1 cellular context compared by ENCODE assay signal in the genomic region with DNA sequence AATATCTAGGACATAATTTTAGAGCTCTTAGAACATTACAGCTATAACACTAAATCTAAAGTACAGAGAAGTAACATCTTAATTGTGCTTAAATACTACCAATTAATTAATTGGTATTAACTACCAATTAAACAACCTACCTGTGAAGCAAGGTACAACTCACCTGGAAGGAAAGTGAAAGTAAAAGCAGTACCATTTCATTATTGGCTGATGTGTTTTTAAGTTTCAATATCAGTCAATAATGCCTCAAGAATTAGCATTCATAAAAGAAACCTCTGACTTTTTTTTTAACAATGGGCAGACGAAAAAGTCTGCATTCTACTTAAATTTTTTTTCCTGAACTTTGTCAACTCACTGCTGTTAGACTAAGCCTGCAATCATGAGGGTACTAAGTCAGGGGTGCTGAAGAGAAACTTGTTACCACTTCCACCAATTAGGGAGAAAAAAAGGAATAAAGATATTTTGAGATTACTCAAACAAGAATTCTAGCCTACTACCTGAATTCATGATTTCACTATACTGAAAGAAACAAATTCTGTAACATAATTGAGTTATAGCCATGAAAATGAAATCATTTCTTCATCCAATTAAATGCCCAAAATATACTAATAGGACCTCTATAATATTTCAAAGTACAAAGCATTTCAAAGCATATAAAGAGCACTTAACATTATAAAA.
TF ChIP-seq lines count a peak whose summit lies in the region.

No MANE protein-coding gene starts in this region.

TF ChIP-seq in GM23338, 12 proteins besides CTCF, POLR2A, EP300 and RAD21:
- TF ChIP-seq, protein P1, sequence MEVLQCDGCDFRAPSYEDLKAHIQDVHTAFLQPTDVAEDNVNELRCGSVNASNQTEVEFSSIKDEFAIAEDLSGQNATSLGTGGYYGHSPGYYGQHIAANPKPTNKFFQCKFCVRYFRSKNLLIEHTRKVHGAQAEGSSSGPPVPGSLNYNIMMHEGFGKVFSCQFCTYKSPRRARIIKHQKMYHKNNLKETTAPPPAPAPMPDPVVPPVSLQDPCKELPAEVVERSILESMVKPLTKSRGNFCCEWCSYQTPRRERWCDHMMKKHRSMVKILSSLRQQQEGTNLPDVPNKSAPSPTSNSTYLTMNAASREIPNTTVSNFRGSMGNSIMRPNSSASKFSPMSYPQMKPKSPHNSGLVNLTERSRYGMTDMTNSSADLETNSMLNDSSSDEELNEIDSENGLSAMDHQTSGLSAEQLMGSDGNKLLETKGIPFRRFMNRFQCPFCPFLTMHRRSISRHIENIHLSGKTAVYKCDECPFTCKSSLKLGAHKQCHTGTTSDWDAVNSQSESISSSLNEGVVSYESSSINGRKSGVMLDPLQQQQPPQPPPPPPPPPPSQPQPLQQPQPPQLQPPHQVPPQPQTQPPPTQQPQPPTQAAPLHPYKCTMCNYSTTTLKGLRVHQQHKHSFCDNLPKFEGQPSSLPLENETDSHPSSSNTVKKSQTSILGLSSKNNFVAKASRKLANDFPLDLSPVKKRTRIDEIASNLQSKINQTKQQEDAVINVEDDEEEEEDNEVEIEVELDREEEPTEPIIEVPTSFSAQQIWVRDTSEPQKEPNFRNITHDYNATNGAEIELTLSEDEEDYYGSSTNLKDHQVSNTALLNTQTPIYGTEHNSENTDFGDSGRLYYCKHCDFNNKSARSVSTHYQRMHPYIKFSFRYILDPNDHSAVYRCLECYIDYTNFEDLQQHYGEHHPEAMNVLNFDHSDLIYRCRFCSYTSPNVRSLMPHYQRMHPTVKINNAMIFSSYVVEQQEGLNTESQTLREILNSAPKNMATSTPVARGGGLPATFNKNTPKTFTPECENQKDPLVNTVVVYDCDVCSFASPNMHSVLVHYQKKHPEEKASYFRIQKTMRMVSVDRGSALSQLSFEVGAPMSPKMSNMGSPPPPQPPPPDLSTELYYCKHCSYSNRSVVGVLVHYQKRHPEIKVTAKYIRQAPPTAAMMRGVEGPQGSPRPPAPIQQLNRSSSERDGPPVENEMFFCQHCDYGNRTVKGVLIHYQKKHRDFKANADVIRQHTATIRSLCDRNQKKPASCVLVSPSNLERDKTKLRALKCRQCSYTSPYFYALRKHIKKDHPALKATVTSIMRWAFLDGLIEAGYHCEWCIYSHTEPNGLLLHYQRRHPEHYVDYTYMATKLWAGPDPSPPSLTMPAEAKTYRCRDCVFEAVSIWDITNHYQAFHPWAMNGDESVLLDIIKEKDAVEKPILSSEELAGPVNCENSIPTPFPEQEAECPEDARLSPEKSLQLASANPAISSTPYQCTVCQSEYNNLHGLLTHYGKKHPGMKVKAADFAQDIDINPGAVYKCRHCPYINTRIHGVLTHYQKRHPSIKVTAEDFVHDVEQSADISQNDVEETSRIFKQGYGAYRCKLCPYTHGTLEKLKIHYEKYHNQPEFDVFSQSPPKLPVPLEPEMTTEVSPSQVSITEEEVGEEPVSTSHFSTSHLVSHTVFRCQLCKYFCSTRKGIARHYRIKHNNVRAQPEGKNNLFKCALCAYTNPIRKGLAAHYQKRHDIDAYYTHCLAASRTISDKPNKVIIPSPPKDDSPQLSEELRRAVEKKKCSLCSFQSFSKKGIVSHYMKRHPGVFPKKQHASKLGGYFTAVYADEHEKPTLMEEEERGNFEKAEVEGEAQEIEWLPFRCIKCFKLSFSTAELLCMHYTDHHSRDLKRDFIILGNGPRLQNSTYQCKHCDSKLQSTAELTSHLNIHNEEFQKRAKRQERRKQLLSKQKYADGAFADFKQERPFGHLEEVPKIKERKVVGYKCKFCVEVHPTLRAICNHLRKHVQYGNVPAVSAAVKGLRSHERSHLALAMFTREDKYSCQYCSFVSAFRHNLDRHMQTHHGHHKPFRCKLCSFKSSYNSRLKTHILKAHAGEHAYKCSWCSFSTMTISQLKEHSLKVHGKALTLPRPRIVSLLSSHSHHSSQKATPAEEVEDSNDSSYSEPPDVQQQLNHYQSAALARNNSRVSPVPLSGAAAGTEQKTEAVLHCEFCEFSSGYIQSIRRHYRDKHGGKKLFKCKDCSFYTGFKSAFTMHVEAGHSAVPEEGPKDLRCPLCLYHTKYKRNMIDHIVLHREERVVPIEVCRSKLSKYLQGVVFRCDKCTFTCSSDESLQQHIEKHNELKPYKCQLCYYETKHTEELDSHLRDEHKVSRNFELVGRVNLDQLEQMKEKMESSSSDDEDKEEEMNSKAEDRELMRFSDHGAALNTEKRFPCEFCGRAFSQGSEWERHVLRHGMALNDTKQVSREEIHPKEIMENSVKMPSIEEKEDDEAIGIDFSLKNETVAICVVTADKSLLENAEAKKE (CRISPR knock-in tag; IDR thresholded peaks at IDR 0.05): no peak
- TF ChIP-seq JUNB (IDR thresholded peaks at IDR 0.05; ENCODE audit: unreplicated experiment): no peak
- TF ChIP-seq CREB1 (CRISPR knock-in tag; IDR thresholded peaks at IDR 0.05; ENCODE audit: low read depth): no peak
- TF ChIP-seq, protein P2, sequence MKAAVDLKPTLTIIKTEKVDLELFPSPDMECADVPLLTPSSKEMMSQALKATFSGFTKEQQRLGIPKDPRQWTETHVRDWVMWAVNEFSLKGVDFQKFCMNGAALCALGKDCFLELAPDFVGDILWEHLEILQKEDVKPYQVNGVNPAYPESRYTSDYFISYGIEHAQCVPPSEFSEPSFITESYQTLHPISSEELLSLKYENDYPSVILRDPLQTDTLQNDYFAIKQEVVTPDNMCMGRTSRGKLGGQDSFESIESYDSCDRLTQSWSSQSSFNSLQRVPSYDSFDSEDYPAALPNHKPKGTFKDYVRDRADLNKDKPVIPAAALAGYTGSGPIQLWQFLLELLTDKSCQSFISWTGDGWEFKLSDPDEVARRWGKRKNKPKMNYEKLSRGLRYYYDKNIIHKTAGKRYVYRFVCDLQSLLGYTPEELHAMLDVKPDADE (IDR thresholded peaks at IDR 0.05): no peak
- TF ChIP-seq EZH2 (IDR thresholded peaks at IDR 0.05; ENCODE audit: low read depth, unreplicated experiment): no peak
- no peak for TF ChIP-seq EZH2phosphoT487 (IDR thresholded peaks at IDR 0.05; ENCODE audit: unreplicated experiment)
- TF ChIP-seq POLR2AphosphoS5 (IDR thresholded peaks at IDR 0.05; ENCODE audit: low read depth): no peak
- TF ChIP-seq, protein P3, sequence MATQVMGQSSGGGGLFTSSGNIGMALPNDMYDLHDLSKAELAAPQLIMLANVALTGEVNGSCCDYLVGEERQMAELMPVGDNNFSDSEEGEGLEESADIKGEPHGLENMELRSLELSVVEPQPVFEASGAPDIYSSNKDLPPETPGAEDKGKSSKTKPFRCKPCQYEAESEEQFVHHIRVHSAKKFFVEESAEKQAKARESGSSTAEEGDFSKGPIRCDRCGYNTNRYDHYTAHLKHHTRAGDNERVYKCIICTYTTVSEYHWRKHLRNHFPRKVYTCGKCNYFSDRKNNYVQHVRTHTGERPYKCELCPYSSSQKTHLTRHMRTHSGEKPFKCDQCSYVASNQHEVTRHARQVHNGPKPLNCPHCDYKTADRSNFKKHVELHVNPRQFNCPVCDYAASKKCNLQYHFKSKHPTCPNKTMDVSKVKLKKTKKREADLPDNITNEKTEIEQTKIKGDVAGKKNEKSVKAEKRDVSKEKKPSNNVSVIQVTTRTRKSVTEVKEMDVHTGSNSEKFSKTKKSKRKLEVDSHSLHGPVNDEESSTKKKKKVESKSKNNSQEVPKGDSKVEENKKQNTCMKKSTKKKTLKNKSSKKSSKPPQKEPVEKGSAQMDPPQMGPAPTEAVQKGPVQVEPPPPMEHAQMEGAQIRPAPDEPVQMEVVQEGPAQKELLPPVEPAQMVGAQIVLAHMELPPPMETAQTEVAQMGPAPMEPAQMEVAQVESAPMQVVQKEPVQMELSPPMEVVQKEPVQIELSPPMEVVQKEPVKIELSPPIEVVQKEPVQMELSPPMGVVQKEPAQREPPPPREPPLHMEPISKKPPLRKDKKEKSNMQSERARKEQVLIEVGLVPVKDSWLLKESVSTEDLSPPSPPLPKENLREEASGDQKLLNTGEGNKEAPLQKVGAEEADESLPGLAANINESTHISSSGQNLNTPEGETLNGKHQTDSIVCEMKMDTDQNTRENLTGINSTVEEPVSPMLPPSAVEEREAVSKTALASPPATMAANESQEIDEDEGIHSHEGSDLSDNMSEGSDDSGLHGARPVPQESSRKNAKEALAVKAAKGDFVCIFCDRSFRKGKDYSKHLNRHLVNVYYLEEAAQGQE (IDR thresholded peaks at IDR 0.05; ENCODE audit: unreplicated experiment): no peak
- TF ChIP-seq ZNF331 (CRISPR knock-in tag; IDR thresholded peaks at IDR 0.05; ENCODE audit: low read depth): no peak
- TF ChIP-seq ZNF114 (CRISPR knock-in tag; IDR thresholded peaks at IDR 0.05): no peak
- TF ChIP-seq STAT1 (IDR thresholded peaks at IDR 0.05; ENCODE audit: unreplicated experiment): no peak
- no peak for TF ChIP-seq NANOG (IDR thresholded peaks at IDR 0.05; ENCODE audit: borderline replicate concordance)
